ENCODE assay signal across 16 cellular contexts in genomic region chr19:34363094-34363493, GRCh38. TPM values are rescaled to one million over a fixed set of nuclear protein-coding genes. Genes with fewer than 3 reads are reported as not detected.
DNase-seq lines count a peak whose midpoint lies in the region; ATAC-seq and TF ChIP-seq lines count a peak whose summit lies in the region.
"Had no signal": no experiment of that assay in that cellular context is flagged by ENCODE, and none has a peak within 500 bp of the region (broad histone marks: within the 10 kb centered on the region; RNA-seq: fewer than 3 reads in every experiment).

No MANE protein-coding gene starts in this region.

- no peaks in the 10 kb centered on the region for H3K27me3 Mint-ChIP-seq in activated CD4-positive, alpha-beta T cell treated with anti-CD3 and anti-CD28 coated beads for 36 hours
- H3K27me3 Mint-ChIP-seq in activated CD4-positive, alpha-beta T cell treated with anti-CD3 and anti-CD28 coated beads, Interleukin-2, amount 10 ng/mL, durations not matched to agents 7 days and 5 days: no peaks in the 10 kb centered on the region
- peaks cover 36% of the 10 kb centered on the region for H3K27me3 Mint-ChIP-seq in GM23338 (ENCODE audit: insufficient read depth, low read depth, poor library complexity)
- H3K27me3 Mint-ChIP-seq in activated B cell treated with CpG ODN at 0.5 μM for 24 hours: no peaks in the 10 kb centered on the region
- no peaks in the 10 kb centered on the region for H3K27me3 Mint-ChIP-seq in naive thymus-derived CD4-positive, alpha-beta T cell
- H3K27me3 Mint-ChIP-seq: effector memory CD8-positive, alpha-beta T cell had no signal

- ATAC-seq in activated CD4-positive, alpha-beta T cell treated with anti-CD3 and anti-CD28 coated beads for 36 hours: no peak
- ATAC-seq in GM23338: peak; percentile 4
- no peak for ATAC-seq in activated B cell treated with CpG ODN at 0.5 μM for 24 hours (ENCODE audit: low read depth)
- ATAC-seq in naive thymus-derived CD4-positive, alpha-beta T cell: no peak
- ATAC-seq: effector memory CD8-positive, alpha-beta T cell; sciatic nerve had no signal

- H3K27me3 ChIP-seq in GM23338 (ENCODE audit: insufficient read depth) (no peaks in the 10 kb centered on the region), brain microvascular endothelial cell (replicated peaks) (no peaks in the 10 kb centered on the region)
- no peaks in the 10 kb centered on the region for H3K27me3 ChIP-seq in naive thymus-derived CD4-positive, alpha-beta T cell (ENCODE audit: control insufficient read depth in 2 of 2, insufficient read depth in 2 of 2, low read length in 2 of 2)
- H3K27me3 ChIP-seq: MG63, tibial nerve had no signal

- H3K4me3 ChIP-seq in GM23338 (no peak overlapping the region), brain microvascular endothelial cell (ENCODE audit: low read depth, low read length) (no peak overlapping the region)
- no peak overlapping the region for H3K4me3 ChIP-seq in naive thymus-derived CD4-positive, alpha-beta T cell (ENCODE audit: low read length)
- H3K4me3 ChIP-seq: MG63, tibial nerve had no signal

- H3K36me3 Mint-ChIP-seq in activated CD4-positive, alpha-beta T cell treated with anti-CD3 and anti-CD28 coated beads for 36 hours (ENCODE audit: low read depth): peaks cover 26% of the 10 kb centered on the region
- peaks cover 28% of the 10 kb centered on the region for H3K36me3 Mint-ChIP-seq in activated CD4-positive, alpha-beta T cell treated with anti-CD3 and anti-CD28 coated beads, Interleukin-2, amount 10 ng/mL, durations not matched to agents 7 days and 5 days (ENCODE audit: low read depth)
- peaks cover 30% of the 10 kb centered on the region for H3K36me3 Mint-ChIP-seq in GM23338 (ENCODE audit: low read depth)
- peaks cover 13% of the 10 kb centered on the region for H3K36me3 Mint-ChIP-seq in activated B cell treated with CpG ODN at 0.5 μM for 24 hours (ENCODE audit: low read depth)
- peaks cover 0 to 32% (median 1%) of the 10 kb centered on the region in 5 donors for H3K36me3 Mint-ChIP-seq in naive thymus-derived CD4-positive, alpha-beta T cell

- TF ChIP-seq CTCF in GM23338 (conservative IDR thresholded peaks at IDR 0.05; ENCODE audit: low read depth in 2 of 2) (no peak), activated B cell treated with CpG ODN at 0.5 μM for 24 hours (IDR thresholded peaks at IDR 0.05) (no peak), brain microvascular endothelial cell (IDR thresholded peaks at IDR 0.05; ENCODE audit: low read depth, low read length, missing control alignments) (no peak)

- peaks cover 14% of the 10 kb centered on the region for H3K36me3 ChIP-seq in GM23338 (ENCODE audit: insufficient read depth)
- H3K36me3 ChIP-seq in naive thymus-derived CD4-positive, alpha-beta T cell (ENCODE audit: control insufficient read depth in 2 of 3, insufficient read depth in 3 of 3, low read length in 3 of 3): peaks cover 0 to 18% (median 4%) of the 10 kb centered on the region in 3 experiments
- H3K36me3 ChIP-seq in brain microvascular endothelial cell (replicated peaks): peaks cover 16% of the 10 kb centered on the region

- H3K4me3 Mint-ChIP-seq in activated CD4-positive, alpha-beta T cell treated with anti-CD3 and anti-CD28 coated beads for 36 hours: no peak overlapping the region
- H3K4me3 Mint-ChIP-seq in activated CD4-positive, alpha-beta T cell treated with anti-CD3 and anti-CD28 coated beads, Interleukin-2, amount 10 ng/mL, durations not matched to agents 7 days and 5 days: no peak overlapping the region
- H3K4me3 Mint-ChIP-seq in GM23338 (0 out of 3 replicates have a peak overlapping the region, but pooled peaks have one; percentile 15), activated B cell treated with CpG ODN at 0.5 μM for 24 hours (peak overlapping the region; percentile 3)
- peak overlapping the region in 9 of 10 donors; percentile 8 to 69 (median 35) for H3K4me3 Mint-ChIP-seq in naive thymus-derived CD4-positive, alpha-beta T cell

- POLR2A ChIA-PET in activated CD4-positive, alpha-beta T cell treated with anti-CD3 and anti-CD28 coated beads for 36 hours (lab: Charles Lee): interaction anchor here (0.7 to 1.5 kb wide), 2 partner anchors 24 to 314 kb away, joined by 3 to 5 read pairs; partner anchors contain the start of genes SCGB2B2 and ZNF302
- POLR2A ChIA-PET in activated CD4-positive, alpha-beta T cell treated with anti-CD3 and anti-CD28 coated beads, Interleukin-2, amount 10 ng/mL, durations not matched to agents 7 days and 5 days (lab: Charles Lee): no interaction called here
- POLR2A ChIA-PET in activated B cell treated with CpG ODN at 0.5 μM for 24 hours (lab: Charles Lee): interaction anchor here (0.7 kb wide), 1 partner anchor 119 kb away, joined by 3 read pairs; no protein-coding TSS in a partner anchor
- POLR2A ChIA-PET in naive thymus-derived CD4-positive, alpha-beta T cell (lab: Charles Lee): no interaction called here

- peaks cover 19% of the 10 kb centered on the region for H3K4me1 ChIP-seq in GM23338 (ENCODE audit: insufficient read depth)
- peaks cover 22 to 37% of the 10 kb centered on the region in 2 donors for H3K4me1 ChIP-seq in naive thymus-derived CD4-positive, alpha-beta T cell (ENCODE audit: control insufficient read depth in 2 of 2, insufficient read depth in 2 of 2, low read length in 2 of 2)

- H4K20me1 ChIP-seq in GM23338 (replicated peaks; ENCODE audit: insufficient read depth): peaks cover 20% of the 10 kb centered on the region

- H3K9me3 ChIP-seq in naive thymus-derived CD4-positive, alpha-beta T cell (ENCODE audit: control insufficient read depth in 2 of 3, low read length in 3 of 3): no peaks in the 10 kb centered on the region
- H3K9me3 ChIP-seq: MG63, tibial nerve had no signal

- DNase-seq in activated CD4-positive, alpha-beta T cell treated with anti-CD3 and anti-CD28 coated beads for 36 hours: no peak
- no peak for DNase-seq in activated CD4-positive, alpha-beta T cell treated with anti-CD3 and anti-CD28 coated beads, Interleukin-2, amount 10 ng/mL, durations not matched to agents 7 days and 5 days
- peak; percentile 71 for DNase-seq in GM23338 (ENCODE audit: low spot score)
- no peak for DNase-seq in activated B cell treated with CpG ODN at 0.5 μM for 24 hours
- DNase-seq in naive thymus-derived CD4-positive, alpha-beta T cell: no peak
- DNase-seq in activated gamma-delta T cell (lab: John Stamatoyannopoulos, UW): no peak
- DNase-seq in brain microvascular endothelial cell: no peak
- no peak for DNase-seq in NOMO-1 treated with DMSO at 0.1 percent for 48 hours (lab: John Stamatoyannopoulos, UW; ENCODE audit: unreplicated experiment)
- DNase-seq: activated CD4-positive, alpha-beta T cell treated with anti-CD3 and anti-CD28 coated beads, Interleukin-2, amount 50 U/mL, for 4 hours; effector memory CD8-positive, alpha-beta T cell; MG63; NCI-H2081 treated with DMSO at 0.1 percent for 48 hours; stimulated activated CD4-positive, alpha-beta T cell treated with anti-CD3 and anti-CD28 coated beads, Interleukin-2, amount 100 ng/mL, for 48 hours; T1000 had no signal

- peaks cover 63% of the 10 kb centered on the region for H3K4me1 Mint-ChIP-seq in activated CD4-positive, alpha-beta T cell treated with anti-CD3 and anti-CD28 coated beads for 36 hours
- H3K4me1 Mint-ChIP-seq in activated CD4-positive, alpha-beta T cell treated with anti-CD3 and anti-CD28 coated beads, Interleukin-2, amount 10 ng/mL, durations not matched to agents 7 days and 5 days: peaks cover 65% of the 10 kb centered on the region
- peaks cover 35% of the 10 kb centered on the region for H3K4me1 Mint-ChIP-seq in GM23338
- H3K4me1 Mint-ChIP-seq in activated B cell treated with CpG ODN at 0.5 μM for 24 hours: peaks cover 43% of the 10 kb centered on the region
- peaks cover 41 to 74% (median 53%) of the 10 kb centered on the region in 7 donors for H3K4me1 Mint-ChIP-seq in naive thymus-derived CD4-positive, alpha-beta T cell

- H3K27ac Mint-ChIP-seq in activated CD4-positive, alpha-beta T cell treated with anti-CD3 and anti-CD28 coated beads for 36 hours: peak overlapping the region; percentile 58
- H3K27ac Mint-ChIP-seq in activated CD4-positive, alpha-beta T cell treated with anti-CD3 and anti-CD28 coated beads, Interleukin-2, amount 10 ng/mL, durations not matched to agents 7 days and 5 days: no peak overlapping the region
- H3K27ac Mint-ChIP-seq in GM23338 (peak overlapping the region; percentile 70; the same call in 1 of the 2 replicates), activated B cell treated with CpG ODN at 0.5 μM for 24 hours (no peak overlapping the region)
- peak overlapping the region in 3 of 9 donors; percentile 8 to 71 (median 45) for H3K27ac Mint-ChIP-seq in naive thymus-derived CD4-positive, alpha-beta T cell
- H3K27ac Mint-ChIP-seq: effector memory CD8-positive, alpha-beta T cell had no signal

- intact Hi-C loops in activated CD4-positive, alpha-beta T cell treated with anti-CD3 and anti-CD28 coated beads for 36 hours (cut with DNase I, micrococcal nuclease): no loop called here
- intact Hi-C loops in activated B cell treated with CpG ODN at 0.5 μM for 24 hours (cut with micrococcal nuclease): loop anchor here (10.0 kb wide), 1 partner anchor 988 kb away; the partner anchor contains the start of gene CEBPG
- intact Hi-C loops in naive thymus-derived CD4-positive, alpha-beta T cell (cut with micrococcal nuclease): no loop called here

- no peak overlapping the region for H3K27ac ChIP-seq in GM23338 (ENCODE audit: low read depth)
- no peak overlapping the region for H3K27ac ChIP-seq in naive thymus-derived CD4-positive, alpha-beta T cell (ENCODE audit: low read depth, low read length)
- no peak overlapping the region for H3K27ac ChIP-seq in brain microvascular endothelial cell
- H3K27ac ChIP-seq: tibial nerve had no signal

- in situ Hi-C loops in brain microvascular endothelial cell (cut with HindIII; ENCODE audit: low pct_ligation_motif_present, low sequenced_read_pairs): no loop called here

- CTCF ChIA-PET in activated CD4-positive, alpha-beta T cell treated with anti-CD3 and anti-CD28 coated beads for 36 hours (lab: Charles Lee): interaction anchor here (0.7 to 1.0 kb wide), 2 partner anchors 12 to 66 kb away, joined by 3 read pairs; no protein-coding TSS in a partner anchor
- CTCF ChIA-PET in activated CD4-positive, alpha-beta T cell treated with anti-CD3 and anti-CD28 coated beads, Interleukin-2, amount 10 ng/mL, durations not matched to agents 7 days and 5 days (lab: Charles Lee): no interaction called here
- CTCF ChIA-PET in activated B cell treated with CpG ODN at 0.5 μM for 24 hours (lab: Charles Lee): no interaction called here
- CTCF ChIA-PET in naive thymus-derived CD4-positive, alpha-beta T cell (lab: Charles Lee): no interaction called here

- no peak overlapping the region for H3K4me2 ChIP-seq in GM23338

- H3K9me3 Mint-ChIP-seq in activated CD4-positive, alpha-beta T cell treated with anti-CD3 and anti-CD28 coated beads for 36 hours (ENCODE audit: low read depth): no peaks in the 10 kb centered on the region
- no peaks in the 10 kb centered on the region for H3K9me3 Mint-ChIP-seq in activated CD4-positive, alpha-beta T cell treated with anti-CD3 and anti-CD28 coated beads, Interleukin-2, amount 10 ng/mL, durations not matched to agents 7 days and 5 days
- H3K9me3 Mint-ChIP-seq in GM23338 (no peaks in the 10 kb centered on the region; the same call in 2 of the 3 replicates), activated B cell treated with CpG ODN at 0.5 μM for 24 hours (no peaks in the 10 kb centered on the region)
- peaks cover 0 to 5% (median 0%) of the 10 kb centered on the region in 11 donors for H3K9me3 Mint-ChIP-seq in naive thymus-derived CD4-positive, alpha-beta T cell
- H3K9me3 Mint-ChIP-seq: effector memory CD8-positive, alpha-beta T cell had no signal

- no peaks in the 10 kb centered on the region for H3K9me2 ChIP-seq in GM23338 (ENCODE audit: insufficient read depth)

- peaks cover 28% of the 10 kb centered on the region for H3F3A ChIP-seq in GM23338 (replicated peaks; ENCODE audit: low read depth)

- H2AFZ ChIP-seq in GM23338: no peak overlapping the region

- H3K79me2 ChIP-seq in GM23338 (replicated peaks; ENCODE audit: insufficient read depth): peaks cover 21% of the 10 kb centered on the region

RNA-seq across cellular contexts. Expression of gene GPI, which starts 1.9 kb away (rescaled TPM):
- total RNA-seq in activated CD4-positive, alpha-beta T cell treated with anti-CD3 and anti-CD28 coated beads for 36 hours: 100 to 1,000 TPM; 686 to 839 TPM
- 100 to 1,000 TPM; 404 to 442 TPM for total RNA-seq in activated CD4-positive, alpha-beta T cell treated with anti-CD3 and anti-CD28 coated beads, Interleukin-2, amount 10 ng/mL, durations not matched to agents 7 days and 5 days
- total RNA-seq in GM23338 (2014; rRNA removed; shearing (Covaris generic)): 298 and 327 TPM in 2 replicates
- polyA plus RNA-seq in GM23338 (2016; fragmentation: Nextera tagmentation; extraction: Ambion mirVana): 127 and 136 TPM in 2 replicates
- total RNA-seq in activated B cell treated with CpG ODN at 0.5 μM for 24 hours: 144 and 151 TPM in 2 replicates
- total RNA-seq in naive thymus-derived CD4-positive, alpha-beta T cell: 100 to 1,000 TPM in 3 of 5 experiments, 10 to 100 TPM in 2; 96.5 to 750 (median 104) TPM
- polyA plus RNA-seq in naive thymus-derived CD4-positive, alpha-beta T cell: 100 to 1,000 TPM; 123 to 170 TPM

RNA-seq across cellular contexts. Expression of gene PDCD2L, which starts 41.1 kb away (rescaled TPM):
- 10 to 100 TPM; 31.0 to 35.2 TPM for total RNA-seq in activated CD4-positive, alpha-beta T cell treated with anti-CD3 and anti-CD28 coated beads for 36 hours
- total RNA-seq in activated CD4-positive, alpha-beta T cell treated with anti-CD3 and anti-CD28 coated beads, Interleukin-2, amount 10 ng/mL, durations not matched to agents 7 days and 5 days: 10 to 100 TPM in 1 of 2 experiments, 1 to 10 TPM in 1; 9.4 to 13.4 TPM
- 56.6 and 61.3 TPM in 2 replicates for total RNA-seq in GM23338 (2014; rRNA removed; shearing (Covaris generic))
- polyA plus RNA-seq in GM23338 (2016; fragmentation: Nextera tagmentation; extraction: Ambion mirVana): 67.2 and 68.3 TPM in 2 replicates
- total RNA-seq in activated B cell treated with CpG ODN at 0.5 μM for 24 hours: 13.4 and 18.6 TPM in 2 replicates
- total RNA-seq in naive thymus-derived CD4-positive, alpha-beta T cell: 10 to 100 TPM in 3 of 5 experiments, 1 to 10 TPM in 2; 4.9 to 14.5 (median 12.1) TPM
- polyA plus RNA-seq in naive thymus-derived CD4-positive, alpha-beta T cell: 10 to 100 TPM; 18.9 to 23.3 TPM

Comparison
In these comparisons a context has a peak if more than half of its experiments do, and no peak if none do; other contexts are left out.
1. H3K27ac Mint-ChIP-seq: peak in activated CD4-positive, alpha-beta T cell treated with anti-CD3 and anti-CD28 coated beads for 36 hours (single experiment) and GM23338 (single experiment); none in activated CD4-positive, alpha-beta T cell treated with anti-CD3 and anti-CD28 coated beads, Interleukin-2, amount 10 ng/mL, durations not matched to agents 7 days and 5 days (single experiment) and activated B cell treated with CpG ODN at 0.5 μM for 24 hours (single experiment).
2. POLR2A ChIA-PET loops: an anchor here in activated CD4-positive, alpha-beta T cell treated with anti-CD3 and anti-CD28 coated beads for 36 hours (0.7 to 1.5 kb wide) and activated B cell treated with CpG ODN at 0.5 μM for 24 hours (0.7 kb wide); none called in activated CD4-positive, alpha-beta T cell treated with anti-CD3 and anti-CD28 coated beads, Interleukin-2, amount 10 ng/mL, durations not matched to agents 7 days and 5 days and naive thymus-derived CD4-positive, alpha-beta T cell.
3. H3K4me3 Mint-ChIP-seq: peak in GM23338 (single experiment), activated B cell treated with CpG ODN at 0.5 μM for 24 hours (single experiment) and naive thymus-derived CD4-positive, alpha-beta T cell (9 of 10); none in activated CD4-positive, alpha-beta T cell treated with anti-CD3 and anti-CD28 coated beads for 36 hours (single experiment) and activated CD4-positive, alpha-beta T cell treated with anti-CD3 and anti-CD28 coated beads, Interleukin-2, amount 10 ng/mL, durations not matched to agents 7 days and 5 days (single experiment).